1 cellular context compared by ENCODE assay signal in the genomic region with DNA sequence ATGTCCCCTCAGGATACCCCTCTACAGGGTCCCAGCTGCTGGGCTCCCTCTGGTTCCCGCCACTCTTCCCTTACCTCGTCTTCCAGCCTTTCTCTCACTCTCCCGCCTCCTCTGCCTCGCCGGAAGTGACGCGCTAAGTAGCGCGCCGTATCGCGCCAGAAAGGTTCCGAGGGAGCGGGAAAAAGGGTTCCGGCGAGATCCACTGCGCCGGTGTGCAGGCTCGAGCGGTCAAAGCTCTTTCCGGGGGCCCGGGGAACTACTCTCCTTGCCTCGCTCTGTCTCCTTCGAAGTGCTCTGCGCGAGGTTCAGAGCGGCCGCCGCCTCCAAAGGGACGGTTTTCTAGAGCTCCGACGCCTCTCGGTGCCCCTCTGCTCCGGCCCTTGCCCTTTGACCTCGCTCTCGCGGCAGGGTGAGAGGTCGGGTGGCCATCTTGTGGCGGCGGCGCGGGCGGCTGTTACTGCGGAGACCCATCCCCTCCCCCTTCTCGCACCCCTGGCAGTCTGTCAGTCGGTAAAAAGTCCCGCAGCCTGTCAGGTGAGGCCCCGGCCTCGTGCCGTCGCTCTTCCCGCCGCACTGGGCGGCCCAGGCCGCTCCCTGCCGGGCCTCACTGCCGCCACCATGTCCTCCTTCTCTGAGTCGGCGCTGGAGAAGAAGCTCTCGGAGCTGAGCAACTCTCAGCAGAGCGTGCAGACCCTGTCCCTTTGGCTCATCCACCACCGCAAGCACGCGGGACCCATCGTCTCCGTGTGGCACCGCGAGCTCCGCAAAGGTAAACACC.
TF ChIP-seq lines count a peak whose summit lies in the region.

TSS of gene RPRD1B (plus strand) at position 417 of the 778 bp plus-strand sequence. CDS start at position 619, 202 bp downstream.
TSS of gene TTI1 (minus strand) at position 127 of the 778 bp plus-strand sequence. CDS start 19,640 bp downstream, outside the sequence.

TF ChIP-seq in HepG2, 621 proteins besides CTCF, POLR2A, EP300 and RAD21 (continues in another document):
- peak; percentile 7 for TF ChIP-seq RARA (CRISPR knock-in tag; IDR thresholded peaks at IDR 0.05)
- peak; percentile 100 for TF ChIP-seq ZNF224 (CRISPR knock-in tag; IDR thresholded peaks at IDR 0.05)
- no peak for TF ChIP-seq SMARCE1 (IDR thresholded peaks at IDR 0.05; ENCODE audit: borderline replicate concordance)
- no peak; the same call in 1 of the 2 replicates for TF ChIP-seq RELA (CRISPR knock-in tag; IDR thresholded peaks at IDR 0.05)
- no peak; the same call in 1 of the 2 replicates for TF ChIP-seq RFX5 (IDR thresholded peaks at IDR 0.05; ENCODE audit: low read depth, low read length)
- peak; percentile 99; the same call in 1 of the 2 replicates for TF ChIP-seq ZNF275 (CRISPR knock-in tag; IDR thresholded peaks at IDR 0.05; ENCODE audit: borderline replicate concordance)
- TF ChIP-seq FOXC1 (CRISPR knock-in tag; IDR thresholded peaks at IDR 0.05; ENCODE audit: borderline replicate concordance) = peak; percentile 88
- peak; percentile 99 for TF ChIP-seq ZMAT3 (CRISPR knock-in tag; conservative IDR thresholded peaks at IDR 0.05)
- TF ChIP-seq POLR2AphosphoS2 (IDR thresholded peaks at IDR 0.05; ENCODE audit: low read depth, low read length) = no peak
- TF ChIP-seq, protein P1, sequence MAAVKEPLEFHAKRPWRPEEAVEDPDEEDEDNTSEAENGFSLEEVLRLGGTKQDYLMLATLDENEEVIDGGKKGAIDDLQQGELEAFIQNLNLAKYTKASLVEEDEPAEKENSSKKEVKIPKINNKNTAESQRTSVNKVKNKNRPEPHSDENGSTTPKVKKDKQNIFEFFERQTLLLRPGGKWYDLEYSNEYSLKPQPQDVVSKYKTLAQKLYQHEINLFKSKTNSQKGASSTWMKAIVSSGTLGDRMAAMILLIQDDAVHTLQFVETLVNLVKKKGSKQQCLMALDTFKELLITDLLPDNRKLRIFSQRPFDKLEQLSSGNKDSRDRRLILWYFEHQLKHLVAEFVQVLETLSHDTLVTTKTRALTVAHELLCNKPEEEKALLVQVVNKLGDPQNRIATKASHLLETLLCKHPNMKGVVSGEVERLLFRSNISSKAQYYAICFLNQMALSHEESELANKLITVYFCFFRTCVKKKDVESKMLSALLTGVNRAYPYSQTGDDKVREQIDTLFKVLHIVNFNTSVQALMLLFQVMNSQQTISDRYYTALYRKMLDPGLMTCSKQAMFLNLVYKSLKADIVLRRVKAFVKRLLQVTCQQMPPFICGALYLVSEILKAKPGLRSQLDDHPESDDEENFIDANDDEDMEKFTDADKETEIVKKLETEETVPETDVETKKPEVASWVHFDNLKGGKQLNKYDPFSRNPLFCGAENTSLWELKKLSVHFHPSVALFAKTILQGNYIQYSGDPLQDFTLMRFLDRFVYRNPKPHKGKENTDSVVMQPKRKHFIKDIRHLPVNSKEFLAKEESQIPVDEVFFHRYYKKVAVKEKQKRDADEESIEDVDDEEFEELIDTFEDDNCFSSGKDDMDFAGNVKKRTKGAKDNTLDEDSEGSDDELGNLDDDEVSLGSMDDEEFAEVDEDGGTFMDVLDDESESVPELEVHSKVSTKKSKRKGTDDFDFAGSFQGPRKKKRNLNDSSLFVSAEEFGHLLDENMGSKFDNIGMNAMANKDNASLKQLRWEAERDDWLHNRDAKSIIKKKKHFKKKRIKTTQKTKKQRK (IDR thresholded peaks at IDR 0.05; ENCODE audit: low read length) = no peak
- TF ChIP-seq, protein P2, sequence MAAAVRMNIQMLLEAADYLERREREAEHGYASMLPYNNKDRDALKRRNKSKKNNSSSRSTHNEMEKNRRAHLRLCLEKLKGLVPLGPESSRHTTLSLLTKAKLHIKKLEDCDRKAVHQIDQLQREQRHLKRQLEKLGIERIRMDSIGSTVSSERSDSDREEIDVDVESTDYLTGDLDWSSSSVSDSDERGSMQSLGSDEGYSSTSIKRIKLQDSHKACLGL (CRISPR knock-in tag; IDR thresholded peaks at IDR 0.05) = peak; percentile 95
- no peak for TF ChIP-seq HOXA7 (CRISPR knock-in tag; IDR thresholded peaks at IDR 0.05)
- TF ChIP-seq MTA1 (CRISPR knock-in tag; IDR thresholded peaks at IDR 0.05; ENCODE audit: borderline replicate concordance) = peak; percentile 90; the same call in 1 of the 2 replicates
- TF ChIP-seq ZBTB43 (CRISPR knock-in tag; conservative IDR thresholded peaks at IDR 0.05) = peak; percentile 64
- TF ChIP-seq ZNF44 (CRISPR knock-in tag; IDR thresholded peaks at IDR 0.05) = peak; percentile 53; the same call in 1 of the 2 replicates
- TF ChIP-seq NR1H2 (CRISPR knock-in tag; IDR thresholded peaks at IDR 0.05; ENCODE audit: borderline replicate concordance, low read depth) = peak; percentile 72
- TF ChIP-seq, protein P3, sequence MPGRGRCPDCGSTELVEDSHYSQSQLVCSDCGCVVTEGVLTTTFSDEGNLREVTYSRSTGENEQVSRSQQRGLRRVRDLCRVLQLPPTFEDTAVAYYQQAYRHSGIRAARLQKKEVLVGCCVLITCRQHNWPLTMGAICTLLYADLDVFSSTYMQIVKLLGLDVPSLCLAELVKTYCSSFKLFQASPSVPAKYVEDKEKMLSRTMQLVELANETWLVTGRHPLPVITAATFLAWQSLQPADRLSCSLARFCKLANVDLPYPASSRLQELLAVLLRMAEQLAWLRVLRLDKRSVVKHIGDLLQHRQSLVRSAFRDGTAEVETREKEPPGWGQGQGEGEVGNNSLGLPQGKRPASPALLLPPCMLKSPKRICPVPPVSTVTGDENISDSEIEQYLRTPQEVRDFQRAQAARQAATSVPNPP (CRISPR knock-in tag; IDR thresholded peaks at IDR 0.05) = peak; percentile 93
- TF ChIP-seq PCBP1 (IDR thresholded peaks at IDR 0.05; ENCODE audit: borderline replicate concordance, low read depth, low read length) = peak; percentile 98
- peak; percentile 85; the same call in 1 of the 2 replicates for TF ChIP-seq NR2F2 (IDR thresholded peaks at IDR 0.05; ENCODE audit: borderline replicate concordance, low read depth)
- TF ChIP-seq ZNF740 (CRISPR knock-in tag; IDR thresholded peaks at IDR 0.05) = peak; percentile 54; the same call in 1 of the 2 replicates
- no peak for TF ChIP-seq HNRNPUL1 (IDR thresholded peaks at IDR 0.05; ENCODE audit: low read depth, low read length)
- TF ChIP-seq ZNF329 (CRISPR knock-in tag; IDR thresholded peaks at IDR 0.05; ENCODE audit: low read depth) = peak; percentile 85; the same call in 1 of the 2 replicates
- 0 out of 2 replicates have a peak, but pooled peaks have one; percentile 40 for TF ChIP-seq ZNF143 (CRISPR knock-in tag; IDR thresholded peaks at IDR 0.05)
- peak; percentile 91; the same call in 1 of the 2 replicates for TF ChIP-seq TOPORS (CRISPR knock-in tag; IDR thresholded peaks at IDR 0.05)
- TF ChIP-seq, protein P4, sequence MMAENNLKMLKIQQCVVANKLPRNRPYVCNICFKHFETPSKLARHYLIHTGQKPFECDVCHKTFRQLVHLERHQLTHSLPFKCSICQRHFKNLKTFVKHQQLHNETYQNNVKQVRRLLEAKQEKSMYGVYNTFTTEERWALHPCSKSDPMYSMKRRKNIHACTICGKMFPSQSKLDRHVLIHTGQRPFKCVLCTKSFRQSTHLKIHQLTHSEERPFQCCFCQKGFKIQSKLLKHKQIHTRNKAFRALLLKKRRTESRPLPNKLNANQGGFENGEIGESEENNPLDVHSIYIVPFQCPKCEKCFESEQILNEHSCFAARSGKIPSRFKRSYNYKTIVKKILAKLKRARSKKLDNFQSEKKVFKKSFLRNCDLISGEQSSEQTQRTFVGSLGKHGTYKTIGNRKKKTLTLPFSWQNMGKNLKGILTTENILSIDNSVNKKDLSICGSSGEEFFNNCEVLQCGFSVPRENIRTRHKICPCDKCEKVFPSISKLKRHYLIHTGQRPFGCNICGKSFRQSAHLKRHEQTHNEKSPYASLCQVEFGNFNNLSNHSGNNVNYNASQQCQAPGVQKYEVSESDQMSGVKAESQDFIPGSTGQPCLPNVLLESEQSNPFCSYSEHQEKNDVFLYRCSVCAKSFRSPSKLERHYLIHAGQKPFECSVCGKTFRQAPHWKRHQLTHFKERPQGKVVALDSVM (CRISPR knock-in tag; IDR thresholded peaks at IDR 0.05) = peak; percentile 67
- peak; percentile 100 for TF ChIP-seq TFDP1 (CRISPR knock-in tag; IDR thresholded peaks at IDR 0.05; ENCODE audit: borderline replicate concordance)
- TF ChIP-seq ZNF749 (CRISPR knock-in tag; IDR thresholded peaks at IDR 0.05; ENCODE audit: borderline replicate concordance) = peak; percentile 35; the same call in 1 of the 2 replicates
- TF ChIP-seq, protein P5, sequence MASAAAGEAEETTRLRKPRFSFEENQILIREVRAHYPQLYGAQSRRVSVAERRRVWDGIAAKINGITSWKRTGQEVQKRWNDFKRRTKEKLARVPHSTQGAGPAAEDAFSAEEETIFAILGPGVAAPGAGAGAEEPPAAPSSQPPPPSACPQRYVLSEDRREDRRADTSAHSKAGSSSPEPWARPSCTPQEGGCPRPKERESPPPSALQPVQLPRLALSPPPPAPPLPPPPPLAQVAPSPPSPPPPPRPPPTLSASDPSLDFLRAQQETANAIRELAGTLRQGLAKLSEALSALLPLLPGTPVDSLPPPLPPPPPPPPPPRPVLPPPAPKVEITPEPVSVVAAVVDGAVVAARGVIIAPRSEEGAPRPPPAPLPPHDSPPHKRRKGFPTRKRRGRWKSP (CRISPR knock-in tag; IDR thresholded peaks at IDR 0.05) = peak; percentile 93
- peak; percentile 77; the same call in 1 of the 2 replicates for TF ChIP-seq XBP1 (CRISPR knock-in tag; IDR thresholded peaks at IDR 0.05)
- TF ChIP-seq ZNF260 (CRISPR knock-in tag; IDR thresholded peaks at IDR 0.05; ENCODE audit: borderline replicate concordance, low read depth) = no peak
